14 cellular contexts compared by ENCODE assay signal in the genomic region with DNA sequence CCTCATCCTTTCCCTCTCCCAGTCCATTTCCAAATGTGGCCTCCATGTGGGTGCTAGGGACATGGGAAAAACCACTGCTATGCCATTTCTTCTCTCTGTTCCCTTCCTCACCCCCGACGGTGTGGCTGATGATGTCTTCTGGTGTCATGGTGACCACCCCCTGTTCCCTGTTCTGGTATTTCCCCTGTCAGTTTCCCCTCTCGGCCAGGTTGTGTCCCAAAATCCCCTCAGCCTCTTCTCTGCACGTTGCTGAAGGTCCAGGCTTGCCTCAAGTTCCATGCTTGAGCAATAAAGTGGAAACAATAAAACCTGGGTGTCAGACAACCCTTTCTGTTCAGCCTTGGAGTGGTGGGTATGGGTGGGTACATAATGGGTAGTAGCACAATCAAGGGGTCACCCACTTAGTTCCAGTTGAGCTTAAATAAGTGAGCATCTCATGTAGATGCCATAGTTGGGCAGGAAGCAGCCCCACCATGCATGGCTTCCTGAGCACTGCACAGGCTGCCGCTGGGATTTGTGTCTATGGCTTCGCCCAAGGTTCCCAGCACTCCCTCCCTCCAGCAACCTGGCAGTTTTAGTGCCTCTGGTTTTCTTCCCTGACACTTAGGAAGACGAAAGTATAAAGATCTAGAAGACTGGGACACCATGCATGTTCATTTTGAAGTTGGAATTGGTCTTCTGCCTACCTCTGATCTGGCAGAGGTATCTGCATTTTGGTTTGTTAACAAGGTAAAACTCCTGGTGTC. TPM values are rescaled to one million over a fixed set of nuclear protein-coding genes. Genes with fewer than 3 reads are reported as not detected.
DNase-seq lines count a peak whose midpoint lies in the region; ATAC-seq and TF ChIP-seq lines count a peak whose summit lies in the region.
"Had no signal": no experiment of that assay in that cellular context is flagged by ENCODE, and none has a peak within 500 bp of the region (broad histone marks: within the 10 kb centered on the region; RNA-seq: fewer than 3 reads in every experiment).

No MANE protein-coding gene starts in this region.

- H3K9me3 Mint-ChIP-seq in brain: no peaks in the 10 kb centered on the region
- H3K9me3 Mint-ChIP-seq in nephron progenitor cell: no peaks in the 10 kb centered on the region

- TF ChIP-seq CTCF in GM13976 (IDR thresholded peaks at IDR 0.05; ENCODE audit: borderline replicate concordance, control extremely low read depth, extremely low read depth, insufficient read depth, missing control alignments): no peak
- no peak for TF ChIP-seq CTCF in brain (conservative IDR thresholded peaks at IDR 0.05)
- TF ChIP-seq CTCF in nephron progenitor cell (IDR thresholded peaks at IDR 0.05): no peak
- TF ChIP-seq CTCF in left lung (IDR thresholded peaks at IDR 0.05): no peak

- peak overlapping the region; percentile 25 for H3K4me2 ChIP-seq in BLaER1

- intact Hi-C loops in left lung (cut with DNase I): no loop called here

- H3K36me3 ChIP-seq in BLaER1 (peaks cover 79% of the 10 kb centered on the region), left lung (peaks cover 5 to 72% of the 10 kb centered on the region in 2 donors)

- H3K9ac ChIP-seq in BLaER1: no peak overlapping the region

- H4K20me1 ChIP-seq in BLaER1: peaks cover 50% of the 10 kb centered on the region

- H3K27ac ChIP-seq in BLaER1 (no peak overlapping the region), left lung (no peak overlapping the region)
- H3K27ac ChIP-seq: RWPE1, suprapubic skin had no signal

- H3K4me3 Mint-ChIP-seq in brain (no peak overlapping the region), nephron progenitor cell (no peak overlapping the region)
- H3K4me3 Mint-ChIP-seq: T-helper 17 cell had no signal

- H3K27me3 ChIP-seq in BLaER1 (no peaks in the 10 kb centered on the region), left lung (no peaks in the 10 kb centered on the region)
- H3K27me3 ChIP-seq: suprapubic skin had no signal

- in situ Hi-C loops in GM13976 (cut with MboI; ENCODE audit: low sequenced_read_pairs, unreplicated experiment): no loop called here

- no peak for ATAC-seq in left lung
- ATAC-seq: T-helper 17 cell had no signal

- no peaks in the 10 kb centered on the region for H3K27me3 Mint-ChIP-seq in brain
- H3K27me3 Mint-ChIP-seq in nephron progenitor cell (ENCODE audit: low read depth, poor library complexity): no peaks in the 10 kb centered on the region
- H3K27me3 Mint-ChIP-seq: T-helper 17 cell had no signal

- H3K27ac Mint-ChIP-seq in brain (peak overlapping the region in 3 of 5 experiments; percentile 16 to 83 (median 70)), nephron progenitor cell (peak overlapping the region; percentile 64)
- H3K27ac Mint-ChIP-seq: T-helper 17 cell had no signal

- DNase-seq in GM13976 (ENCODE audit: low spot score) (peak; percentile 54), nephron progenitor cell (no peak), left lung (no peak), OCI-M2 (lab: John Stamatoyannopoulos, UW; ENCODE audit: unreplicated experiment) (no peak), SK-N-DZ (ENCODE audit: low spot score) (no peak), hepatic stellate cell (ENCODE audit: low spot score) (no peak)
- DNase-seq: activated CD4-positive, alpha-beta T cell treated with anti-CD3 and anti-CD28 coated beads for 1 hour; effector CD4-positive, alpha-beta T cell; T-helper 17 cell had no signal

- no peaks in the 10 kb centered on the region for H3K9me3 ChIP-seq in BLaER1
- H3K9me3 ChIP-seq in left lung: no peaks in the 10 kb centered on the region
- H3K9me3 ChIP-seq: suprapubic skin had no signal

- peaks cover 17% of the 10 kb centered on the region for H3K4me1 Mint-ChIP-seq in brain
- H3K4me1 Mint-ChIP-seq in nephron progenitor cell: peaks cover 9% of the 10 kb centered on the region

- H3K36me3 Mint-ChIP-seq in brain (peaks cover 61% of the 10 kb centered on the region), nephron progenitor cell (ENCODE audit: low read depth) (peaks cover 72% of the 10 kb centered on the region)

- H3K4me3 ChIP-seq in BLaER1: no peak overlapping the region
- H3K4me3 ChIP-seq in left lung: no peak overlapping the region
- H3K4me3 ChIP-seq: suprapubic skin had no signal

- H3K4me1 ChIP-seq in BLaER1 (peaks cover 18% of the 10 kb centered on the region), left lung (no peaks in the 10 kb centered on the region)

RNA-seq across cellular contexts. Expression of a gene that starts 8.7 kb away (rescaled TPM):
- 22.2 TPM for polyA plus RNA-seq in brain (ENCODE audit: insufficient read depth, low read depth, low replicate concordance)
- 10 to 100 TPM; 29.0 to 32.1 TPM for total RNA-seq in left lung
- 45.1 and 55.1 TPM in 2 replicates for polyA plus RNA-seq in SK-N-DZ (2014; cell fraction: cytosol; rRNA removed)
- polyA plus RNA-seq in SK-N-DZ (2014; cell fraction: nucleus; rRNA removed): 63.4 and 88.2 TPM in 2 replicates

RNA-seq across cellular contexts. Expression of a gene that starts 9.0 kb away (rescaled TPM):
- polyA plus RNA-seq in brain (ENCODE audit: insufficient read depth, low read depth, low replicate concordance): 125 TPM
- total RNA-seq in left lung: 10 to 100 TPM; 48.1 to 80.9 TPM
- polyA plus RNA-seq in SK-N-DZ (2014; cell fraction: cytosol; rRNA removed): 159 and 161 TPM in 2 replicates
- 133 and 144 TPM in 2 replicates for polyA plus RNA-seq in SK-N-DZ (2014; cell fraction: nucleus; rRNA removed)

RNA-seq across cellular contexts. Expression of a gene that starts 31.0 kb away (rescaled TPM):
- 8.9 TPM for polyA plus RNA-seq in brain (ENCODE audit: insufficient read depth, low read depth, low replicate concordance)
- total RNA-seq in left lung: under 1 TPM; 0.79 to 0.96 TPM
- polyA plus RNA-seq in SK-N-DZ (2014; cell fraction: cytosol; rRNA removed): not detected in 2 replicates
- polyA plus RNA-seq in SK-N-DZ (2014; cell fraction: nucleus; rRNA removed): not detected in 2 replicates
- total RNA-seq: T-helper 17 cell had no signal

RNA-seq across cellular contexts. Expression of a gene that starts 53.0 kb away (rescaled TPM):
- polyA plus RNA-seq in brain (ENCODE audit: insufficient read depth, low read depth, low replicate concordance): not detected
- not detected for total RNA-seq in left lung
- polyA plus RNA-seq in SK-N-DZ (2014; cell fraction: cytosol; rRNA removed): not detected in 2 replicates
- not detected in 2 replicates for polyA plus RNA-seq in SK-N-DZ (2014; cell fraction: nucleus; rRNA removed)
- total RNA-seq: occipital lobe, suprapubic skin, T-helper 17 cell had no signal
